26 cellular contexts compared by ENCODE assay signal in the genomic region with DNA sequence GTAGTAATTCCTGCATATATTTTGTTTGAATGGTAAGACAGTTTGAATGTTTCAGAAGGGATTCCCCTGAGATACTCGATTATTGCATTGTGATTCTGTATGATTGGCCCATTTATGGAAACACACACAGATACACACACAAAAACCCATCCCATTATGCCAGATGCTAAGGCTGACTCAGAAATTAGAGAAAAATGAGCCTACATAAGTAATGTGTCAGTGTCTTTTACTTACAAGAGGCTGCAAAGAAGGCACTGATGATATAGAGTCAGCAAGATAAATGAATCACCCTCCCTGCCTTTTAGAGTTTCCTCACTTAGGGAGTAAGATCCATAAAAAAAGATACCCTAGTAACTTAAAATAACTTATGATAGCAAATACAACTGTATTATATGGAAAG.
A peak's percentile ranks its signal among the peaks of the same experiment; 100 is the strongest.
DNase-seq lines count a peak whose midpoint lies in the region; ATAC-seq, FAIRE-seq and TF ChIP-seq lines count a peak whose summit lies in the region.
"Had no signal": no experiment of that assay in that cellular context is flagged by ENCODE, and none has a peak within 500 bp of the region (broad histone marks: within the 10 kb centered on the region; RNA-seq: fewer than 3 reads in every experiment).

No MANE protein-coding gene starts in this region.

- no peak for TF ChIP-seq CTCF in A673 (conservative IDR thresholded peaks at IDR 0.05; ENCODE audit: low read depth, low read length)
- no peak for TF ChIP-seq CTCF in bronchial epithelial cell (IDR thresholded peaks at IDR 0.05; ENCODE audit: insufficient read depth, low read length, severe bottlenecking)
- no peak for TF ChIP-seq CTCF in neural cell (IDR thresholded peaks at IDR 0.05; ENCODE audit: poor library complexity, severe bottlenecking)

- H3K79me2 ChIP-seq in neural cell (replicated peaks; ENCODE audit: insufficient read depth, low read length), result no peaks in the 10 kb centered on the region

- intact Hi-C loops in A673 (cut with micrococcal nuclease; ENCODE audit: unreplicated experiment), result no loop called here

- H3K4me2 ChIP-seq in neural cell (ENCODE audit: low read length), result no peak overlapping the region
- H3K4me2 ChIP-seq: BLaER1 treated with 17β-estradiol and CSF1 and Interleukin-3, amounts not matched to agents 10 nM and 100 nM; GM23338; KMS-11 had no signal

- H3K27ac ChIP-seq in A673 (ENCODE audit: low read depth, low read length, poor library complexity, severe bottlenecking), result no peak overlapping the region
- H3K27ac ChIP-seq in neural cell (ENCODE audit: low read length), result no peak overlapping the region
- H3K27ac ChIP-seq: 22Rv1; BLaER1 treated with 17β-estradiol and CSF1 and Interleukin-3, amounts not matched to agents 10 nM and 100 nM; KMS-11 had no signal

- ATAC-seq in HG03521 (IDR thresholded peaks at IDR 0.05; ENCODE audit: unreplicated experiment), result no peak
- ATAC-seq: GM12878, GM23338, HepG2 had no signal

- no TSS peak for BruUV-seq in A673 (replicated peaks; lab: Mats Ljungman, UMichigan)

- H3K9ac ChIP-seq in neural cell (ENCODE audit: low read length), result no peak overlapping the region
- H3K9ac ChIP-seq: BLaER1 treated with 17β-estradiol and CSF1 and Interleukin-3, amounts not matched to agents 10 nM and 100 nM; KMS-11 had no signal

- H2AFZ ChIP-seq in neural cell (ENCODE audit: low read depth, low read length), result no peak overlapping the region
- H2AFZ ChIP-seq: GM23338 had no signal

- CTCF ChIA-PET in A673 (lab: Charles Lee), result no interaction called here

- no peaks in the 10 kb centered on the region for H3K9me3 ChIP-seq in A673 (ENCODE audit: low read depth, low read length, poor library complexity, severe bottlenecking)
- H3K9me3 ChIP-seq in neural cell (ENCODE audit: low read length), result no peaks in the 10 kb centered on the region
- H3K9me3 ChIP-seq: BLaER1 treated with 17β-estradiol and CSF1 and Interleukin-3, amounts not matched to agents 10 nM and 100 nM; MG63 had no signal

- H3K36me3 ChIP-seq in A673 (ENCODE audit: insufficient read depth, low read length, poor library complexity, severe bottlenecking) (no peaks in the 10 kb centered on the region), bronchial epithelial cell (ENCODE audit: control insufficient read depth, insufficient read depth, low read length) (no peaks in the 10 kb centered on the region), neural cell (ENCODE audit: insufficient read depth, low read length) (no peaks in the 10 kb centered on the region)
- H3K36me3 ChIP-seq: BLaER1 treated with 17β-estradiol and CSF1 and Interleukin-3, amounts not matched to agents 10 nM and 100 nM; MG63 had no signal

- no peaks in the 10 kb centered on the region for H4K20me1 ChIP-seq in neural cell (ENCODE audit: insufficient read depth)
- H4K20me1 ChIP-seq: BLaER1 treated with 17β-estradiol and CSF1 and Interleukin-3, amounts not matched to agents 10 nM and 100 nM had no signal

- H3K4me1 ChIP-seq in A673 (ENCODE audit: insufficient read depth, low read length, poor library complexity, severe bottlenecking), result no peaks in the 10 kb centered on the region
- H3K4me1 ChIP-seq: BLaER1 treated with 17β-estradiol and CSF1 and Interleukin-3, amounts not matched to agents 10 nM and 100 nM had no signal

- no peaks in the 10 kb centered on the region for H3K9me2 ChIP-seq in neural cell (ENCODE audit: insufficient read depth, low read length)

- no peak for TF ChIP-seq RAD21 in neural cell (conservative IDR thresholded peaks at IDR 0.05)

- H3K4me3 ChIP-seq in A673 (ENCODE audit: low read depth, low read length, poor library complexity, severe bottlenecking) (no peak overlapping the region), bronchial epithelial cell (ENCODE audit: low read depth, low read length) (no peak overlapping the region), neural cell (ENCODE audit: low read length) (no peak overlapping the region)
- H3K4me3 ChIP-seq: BLaER1 treated with 17β-estradiol and CSF1 and Interleukin-3, amounts not matched to agents 10 nM and 100 nM; GM12878; GM23338; MG63 had no signal

- POLR2A ChIA-PET in A673 (lab: Charles Lee; ENCODE audit: low non-redundant PET), result no interaction called here

- TF ChIP-seq EP300 in neural cell (conservative IDR thresholded peaks at IDR 0.05; ENCODE audit: poor library complexity, severe bottlenecking), result no peak

- no peaks in the 10 kb centered on the region for H3K27me3 ChIP-seq in A673 (replicated peaks; ENCODE audit: insufficient read depth, low read depth, low read length, poor library complexity)
- no peaks in the 10 kb centered on the region for H3K27me3 ChIP-seq in bronchial epithelial cell (ENCODE audit: control insufficient read depth, insufficient read depth, low read length)
- no peaks in the 10 kb centered on the region for H3K27me3 ChIP-seq in neural cell (ENCODE audit: insufficient read depth, low read depth, low read length)
- H3K27me3 ChIP-seq: BLaER1 treated with 17β-estradiol and CSF1 and Interleukin-3, amounts not matched to agents 10 nM and 100 nM; MG63 had no signal

- DNase-seq in A673 (ENCODE audit: low spot score) (peak; percentile 1), LHCN-M2 (ENCODE audit: low read depth) (peak; percentile 41), bronchial epithelial cell (ENCODE audit: low read depth) (peak; percentile 25), NCI-H128 (lab: John Stamatoyannopoulos, UW; ENCODE audit: unreplicated experiment) (no peak), NCI-H2171 treated with DMSO at 0.1 percent for 48 hours (lab: John Stamatoyannopoulos, UW) (no peak), NCI-H1048 (lab: John Stamatoyannopoulos, UW) (no peak)
- DNase-seq: CD8-positive, alpha-beta memory T cell; DMS79 treated with DMSO at 0.1 percent for 48 hours; GDM1; MG63; NCI-H1105 treated with DMSO at 0.1 percent for 48 hours; NCI-H187; NCI-H446; NK-92 treated with Interleukin-12 subunit alpha and Interleukin-12 subunit beta, amount 100 ng/mL, for 24 hours; OCI-M1; RPMI8226 had no signal

- FAIRE-seq in bronchial epithelial cell (lab: Jason Lieb, UNC), result no peak
- FAIRE-seq: D721Med, GM12878, GM18507, HepG2 had no signal

- H3F3A ChIP-seq in neural cell (ENCODE audit: insufficient read depth, low read length, poor library complexity, severe bottlenecking), result no peaks in the 10 kb centered on the region

TF ChIP-seq in neural cell, 6 proteins besides CTCF, POLR2A, EP300 and RAD21:
- TF ChIP-seq TAF1 (IDR thresholded peaks at IDR 0.05; ENCODE audit: low read depth) (no peak), POLR2AphosphoS5 (IDR thresholded peaks at IDR 0.05) (peak; percentile 28), MXI1 (conservative IDR thresholded peaks at IDR 0.05; ENCODE audit: poor library complexity, severe bottlenecking) (no peak), EZH2 (IDR thresholded peaks at IDR 0.05; ENCODE audit: borderline replicate concordance, insufficient read depth, low read length, poor library complexity, severe bottlenecking) (no peak)

Comparison
In these comparisons a context has a peak if more than half of its experiments do, and no peak if none do; other contexts are left out.
1. DNase-seq: peak in A673 (single experiment), LHCN-M2 (single experiment) and bronchial epithelial cell (single experiment); none in NCI-H128 (single experiment), NCI-H2171 treated with DMSO at 0.1 percent for 48 hours (single experiment) and NCI-H1048 (single experiment).